In the genomic region with DNA sequence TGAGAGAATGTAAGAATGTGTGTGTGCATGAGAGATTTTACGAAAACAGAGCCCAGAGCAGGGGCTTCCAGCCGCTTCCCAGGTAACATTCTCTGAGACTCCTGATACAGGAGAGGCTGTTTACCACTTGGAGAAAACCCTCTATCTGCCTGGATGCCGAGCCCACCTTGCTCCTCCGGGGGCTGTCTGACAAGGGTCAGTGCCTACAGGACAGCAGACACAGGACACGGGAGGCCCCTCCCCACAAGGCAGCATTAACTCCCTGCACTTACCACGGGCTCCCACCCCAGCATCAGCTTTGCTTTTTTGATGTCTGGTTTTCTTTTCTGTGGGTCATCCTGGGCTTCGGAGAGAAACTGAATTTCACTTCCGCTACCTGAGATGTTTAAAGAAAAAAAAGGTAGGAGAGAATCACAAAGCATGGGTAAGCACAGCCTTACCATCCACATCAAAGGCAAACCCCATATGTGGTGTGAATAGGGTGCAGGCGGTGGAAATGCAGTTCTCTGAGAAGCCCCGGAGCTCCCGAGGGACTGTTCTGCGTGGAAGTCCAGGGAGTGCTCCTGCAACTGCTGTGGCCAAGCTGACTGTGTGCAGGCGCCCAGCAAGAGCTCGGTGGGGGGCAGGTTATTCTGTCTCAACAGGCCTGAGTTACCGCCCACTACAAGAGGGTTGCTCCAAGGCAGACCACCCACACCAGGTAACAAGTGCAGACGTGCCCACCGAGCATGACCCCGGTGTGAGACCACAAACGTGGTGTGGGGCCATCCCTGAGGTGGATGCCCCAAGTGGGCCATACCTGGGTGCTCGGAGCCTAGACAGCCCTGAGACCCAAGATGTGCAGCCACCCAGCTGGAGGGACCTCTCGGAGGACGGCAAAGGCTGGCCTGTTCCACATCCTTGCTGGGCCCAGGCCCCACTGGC, we compare ENCODE assay signal across 15 cellular contexts.
DNase-seq lines count a peak whose midpoint lies in the region; ATAC-seq and TF ChIP-seq lines count a peak whose summit lies in the region.
"Had no signal": no experiment of that assay in that cellular context is flagged by ENCODE, and none has a peak within 500 bp of the region (broad histone marks: within the 10 kb centered on the region; RNA-seq: fewer than 3 reads in every experiment).

No MANE protein-coding gene starts in this region.

- H3K9ac ChIP-seq in smooth muscle cell (ENCODE audit: low read depth), result no peak overlapping the region
- H3K9ac ChIP-seq: GM23248 had no signal

- H4K20me1 ChIP-seq in smooth muscle cell (ENCODE audit: low read depth), result no peaks in the 10 kb centered on the region

- H3K9me3 Mint-ChIP-seq in activated B cell treated with CpG ODN at 0.5 μM for 24 hours (no peaks in the 10 kb centered on the region), endothelial cell (ENCODE audit: unreplicated experiment) (no peaks in the 10 kb centered on the region)
- H3K9me3 Mint-ChIP-seq in stimulated activated effector memory CD8-positive, alpha-beta T cell treated with anti-CD3 and anti-CD28 coated beads, Interleukin-12 subunit alpha, Interleukin-12 subunit beta, amount 100 ng/mL, for 72 hours, result no peaks in the 10 kb centered on the region
- H3K9me3 Mint-ChIP-seq: neural crest cell had no signal

- WGBS in smooth muscle cell (ENCODE audit: low lambda C conversion rate), result 97% methylated on average over 22 of the region's 22 CpGs

- H3K4me1 Mint-ChIP-seq in activated B cell treated with CpG ODN at 0.5 μM for 24 hours (peaks cover 28% of the 10 kb centered on the region), endothelial cell (ENCODE audit: unreplicated experiment) (peaks cover 20% of the 10 kb centered on the region)
- peaks cover 29% of the 10 kb centered on the region for H3K4me1 Mint-ChIP-seq in stimulated activated effector memory CD8-positive, alpha-beta T cell treated with anti-CD3 and anti-CD28 coated beads, Interleukin-12 subunit alpha, Interleukin-12 subunit beta, amount 100 ng/mL, for 72 hours
- H3K4me1 Mint-ChIP-seq: neural crest cell had no signal

- no peaks in the 10 kb centered on the region for H3K4me1 ChIP-seq in smooth muscle cell (ENCODE audit: low read depth)
- H3K4me1 ChIP-seq: right lobe of liver had no signal

- no peaks in the 10 kb centered on the region for H3K9me3 ChIP-seq in smooth muscle cell (replicated peaks; ENCODE audit: low read depth)
- H3K9me3 ChIP-seq: right lobe of liver had no signal

- TF ChIP-seq CTCF in activated B cell treated with CpG ODN at 0.5 μM for 24 hours (IDR thresholded peaks at IDR 0.05) (no peak), endothelial cell (IDR thresholded peaks at IDR 0.05; ENCODE audit: unreplicated experiment) (no peak), smooth muscle cell (IDR thresholded peaks at IDR 0.05; ENCODE audit: borderline replicate concordance, insufficient read depth, poor library complexity, severe bottlenecking) (no peak)

- no peaks in the 10 kb centered on the region for H3K79me2 ChIP-seq in smooth muscle cell (ENCODE audit: low read depth)

- H3K4me2 ChIP-seq in smooth muscle cell, result no peak overlapping the region

- CTCF ChIA-PET in activated B cell treated with CpG ODN at 0.5 μM for 24 hours (lab: Charles Lee), result interaction anchor here (5.2 kb wide), 1 partner anchor 520 kb away, joined by 17 read pairs; no protein-coding TSS in a partner anchor

- ATAC-seq in activated B cell treated with CpG ODN at 0.5 μM for 24 hours (ENCODE audit: low read depth), result no peak
- ATAC-seq in stimulated activated effector memory CD8-positive, alpha-beta T cell treated with anti-CD3 and anti-CD28 coated beads, Interleukin-12 subunit alpha, Interleukin-12 subunit beta, amount 100 ng/mL, for 72 hours, result no peak

- no peak overlapping the region for H3K4me3 ChIP-seq in smooth muscle cell
- H3K4me3 ChIP-seq: GM23248, right lobe of liver had no signal

- H3K27me3 ChIP-seq in smooth muscle cell (ENCODE audit: low read depth), result no peaks in the 10 kb centered on the region
- H3K27me3 ChIP-seq: right lobe of liver had no signal

- peak overlapping the region; percentile 1 for H3K4me3 Mint-ChIP-seq in activated B cell treated with CpG ODN at 0.5 μM for 24 hours
- peak overlapping the region; percentile 22 for H3K4me3 Mint-ChIP-seq in endothelial cell (ENCODE audit: unreplicated experiment)
- H3K4me3 Mint-ChIP-seq in stimulated activated effector memory CD8-positive, alpha-beta T cell treated with anti-CD3 and anti-CD28 coated beads, Interleukin-12 subunit alpha, Interleukin-12 subunit beta, amount 100 ng/mL, for 72 hours, result peak overlapping the region; percentile 58
- H3K4me3 Mint-ChIP-seq: neural crest cell had no signal

- H3F3A ChIP-seq in smooth muscle cell (ENCODE audit: low read depth), result no peaks in the 10 kb centered on the region

- intact Hi-C loops in activated B cell treated with CpG ODN at 0.5 μM for 24 hours (cut with micrococcal nuclease), result loop anchor here (1.0 to 10.0 kb wide), 4 partner anchors 309 to 752 kb away; no protein-coding TSS in a partner anchor

- peaks cover 76% of the 10 kb centered on the region for H3K36me3 Mint-ChIP-seq in activated B cell treated with CpG ODN at 0.5 μM for 24 hours (ENCODE audit: low read depth)
- peaks cover 28% of the 10 kb centered on the region for H3K36me3 Mint-ChIP-seq in endothelial cell (ENCODE audit: low read depth, unreplicated experiment)
- H3K36me3 Mint-ChIP-seq in stimulated activated effector memory CD8-positive, alpha-beta T cell treated with anti-CD3 and anti-CD28 coated beads, Interleukin-12 subunit alpha, Interleukin-12 subunit beta, amount 100 ng/mL, for 72 hours, result peaks cover 28% of the 10 kb centered on the region

- POLR2A ChIA-PET in activated B cell treated with CpG ODN at 0.5 μM for 24 hours (lab: Charles Lee), result no interaction called here

- H3K36me3 ChIP-seq in smooth muscle cell (ENCODE audit: low read depth), result no peaks in the 10 kb centered on the region

- DNase-seq in activated T-cell treated with anti-CD3 and anti-CD28 coated beads, Interleukin-2, amount 50 U/mL, for 1 hour, result peak; percentile 46
- DNase-seq in activated T-cell treated with anti-CD3 and anti-CD28 coated beads for 4 hours (no peak), activated B cell treated with CpG ODN at 0.5 μM for 24 hours (no peak), endothelial cell (ENCODE audit: low spot score) (no peak), NCI-H524 (lab: John Stamatoyannopoulos, UW) (no peak), smooth muscle cell (lab: John Stamatoyannopoulos, UW; ENCODE audit: unreplicated experiment) (no peak), dermis blood vessel endothelial cell (no peak)
- peak in 1 of 2 donors; percentile 52 for DNase-seq in stimulated activated effector memory CD8-positive, alpha-beta T cell treated with anti-CD3 and anti-CD28 coated beads, Interleukin-12 subunit alpha, Interleukin-12 subunit beta, amount 100 ng/mL, for 72 hours (ENCODE audit: low spot score in 2 of 2)
- DNase-seq: anterior cingulate cortex, cortex of kidney, GM23248, hypothalamus, NCI-H187 treated with DMSO at 0.1 percent for 48 hours, right lobe of liver had no signal

- H3K27ac Mint-ChIP-seq in activated B cell treated with CpG ODN at 0.5 μM for 24 hours (peak overlapping the region; percentile 10), endothelial cell (ENCODE audit: unreplicated experiment) (peak overlapping the region; percentile 15)
- peak overlapping the region; percentile 83 for H3K27ac Mint-ChIP-seq in stimulated activated effector memory CD8-positive, alpha-beta T cell treated with anti-CD3 and anti-CD28 coated beads, Interleukin-12 subunit alpha, Interleukin-12 subunit beta, amount 100 ng/mL, for 72 hours

- no peak overlapping the region for H3K27ac ChIP-seq in smooth muscle cell (ENCODE audit: low read depth)
- H3K27ac ChIP-seq: GM23248, right lobe of liver had no signal

- H3K27me3 Mint-ChIP-seq in activated B cell treated with CpG ODN at 0.5 μM for 24 hours (no peaks in the 10 kb centered on the region), endothelial cell (ENCODE audit: unreplicated experiment) (no peaks in the 10 kb centered on the region)

- no peak overlapping the region for H2AFZ ChIP-seq in smooth muscle cell (ENCODE audit: low read depth)
- H2AFZ ChIP-seq: GM23248 had no signal

Comparison
In these comparisons a context has a peak if more than half of its experiments do, and no peak if none do; other contexts are left out.
1. H3K27ac Mint-ChIP-seq: peak in every context shown above with its lines; median percentile 83 in stimulated activated effector memory CD8-positive, alpha-beta T cell treated with anti-CD3 and anti-CD28 coated beads, Interleukin-12 subunit alpha, Interleukin-12 subunit beta, amount 100 ng/mL, for 72 hours; 15 in endothelial cell; 10 in activated B cell treated with CpG ODN at 0.5 μM for 24 hours.
2. H3K4me3 Mint-ChIP-seq: peak in every context shown above with its lines; median percentile 58 in stimulated activated effector memory CD8-positive, alpha-beta T cell treated with anti-CD3 and anti-CD28 coated beads, Interleukin-12 subunit alpha, Interleukin-12 subunit beta, amount 100 ng/mL, for 72 hours; 22 in endothelial cell; 1 in activated B cell treated with CpG ODN at 0.5 μM for 24 hours.